ENCODE assay signal across 2 cellular contexts in the genomic region with DNA sequence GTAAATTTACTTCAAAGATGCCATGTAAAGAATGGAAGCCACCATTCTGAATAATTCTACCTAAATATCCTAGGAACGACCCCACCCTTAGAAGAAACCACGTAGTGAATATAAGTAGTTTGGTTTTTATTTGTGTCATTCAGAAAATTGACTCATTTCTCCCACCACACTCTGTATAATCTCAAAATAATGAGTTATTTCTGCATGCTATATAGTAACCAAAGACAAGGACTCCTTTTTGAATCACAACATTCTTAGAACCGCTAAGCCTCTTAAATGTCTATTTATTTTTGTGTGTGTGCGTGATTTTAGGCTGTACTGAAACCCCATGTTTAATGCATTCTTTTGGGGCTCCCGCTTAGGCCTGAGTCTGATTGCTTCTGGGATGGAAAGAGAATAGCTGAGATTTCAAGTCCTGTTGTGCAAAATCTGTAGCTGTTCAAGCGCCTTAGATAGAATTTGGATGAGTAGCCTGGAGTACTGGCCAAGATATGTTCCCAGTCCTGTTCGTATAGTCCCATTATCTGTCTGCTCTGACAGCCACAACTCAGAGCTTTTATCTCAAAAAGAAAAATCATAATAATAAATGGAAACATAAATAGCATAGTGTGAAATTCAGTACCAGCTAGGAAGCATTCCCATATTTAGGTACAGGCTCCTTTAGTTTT.
TF ChIP-seq lines count a peak whose summit lies in the region.

No MANE protein-coding gene starts in this region.

TF ChIP-seq in endothelial cell of umbilical vein, 7 proteins besides CTCF, POLR2A, EP300 and RAD21 (continued from another document):
- no peak for TF ChIP-seq MYC (IDR thresholded peaks at IDR 0.05; ENCODE audit: low read depth, low read length)
- no peak for TF ChIP-seq EZH2 (IDR thresholded peaks at IDR 0.05; ENCODE audit: borderline replicate concordance, low read depth, low read length, severe bottlenecking)
- no peak for TF ChIP-seq FOS (IDR thresholded peaks at IDR 0.05; ENCODE audit: borderline replicate concordance, insufficient read depth, low read length)

TF ChIP-seq in GM23338, 12 proteins besides CTCF, POLR2A, EP300 and RAD21 (continued from another document):
- TF ChIP-seq, protein P1, sequence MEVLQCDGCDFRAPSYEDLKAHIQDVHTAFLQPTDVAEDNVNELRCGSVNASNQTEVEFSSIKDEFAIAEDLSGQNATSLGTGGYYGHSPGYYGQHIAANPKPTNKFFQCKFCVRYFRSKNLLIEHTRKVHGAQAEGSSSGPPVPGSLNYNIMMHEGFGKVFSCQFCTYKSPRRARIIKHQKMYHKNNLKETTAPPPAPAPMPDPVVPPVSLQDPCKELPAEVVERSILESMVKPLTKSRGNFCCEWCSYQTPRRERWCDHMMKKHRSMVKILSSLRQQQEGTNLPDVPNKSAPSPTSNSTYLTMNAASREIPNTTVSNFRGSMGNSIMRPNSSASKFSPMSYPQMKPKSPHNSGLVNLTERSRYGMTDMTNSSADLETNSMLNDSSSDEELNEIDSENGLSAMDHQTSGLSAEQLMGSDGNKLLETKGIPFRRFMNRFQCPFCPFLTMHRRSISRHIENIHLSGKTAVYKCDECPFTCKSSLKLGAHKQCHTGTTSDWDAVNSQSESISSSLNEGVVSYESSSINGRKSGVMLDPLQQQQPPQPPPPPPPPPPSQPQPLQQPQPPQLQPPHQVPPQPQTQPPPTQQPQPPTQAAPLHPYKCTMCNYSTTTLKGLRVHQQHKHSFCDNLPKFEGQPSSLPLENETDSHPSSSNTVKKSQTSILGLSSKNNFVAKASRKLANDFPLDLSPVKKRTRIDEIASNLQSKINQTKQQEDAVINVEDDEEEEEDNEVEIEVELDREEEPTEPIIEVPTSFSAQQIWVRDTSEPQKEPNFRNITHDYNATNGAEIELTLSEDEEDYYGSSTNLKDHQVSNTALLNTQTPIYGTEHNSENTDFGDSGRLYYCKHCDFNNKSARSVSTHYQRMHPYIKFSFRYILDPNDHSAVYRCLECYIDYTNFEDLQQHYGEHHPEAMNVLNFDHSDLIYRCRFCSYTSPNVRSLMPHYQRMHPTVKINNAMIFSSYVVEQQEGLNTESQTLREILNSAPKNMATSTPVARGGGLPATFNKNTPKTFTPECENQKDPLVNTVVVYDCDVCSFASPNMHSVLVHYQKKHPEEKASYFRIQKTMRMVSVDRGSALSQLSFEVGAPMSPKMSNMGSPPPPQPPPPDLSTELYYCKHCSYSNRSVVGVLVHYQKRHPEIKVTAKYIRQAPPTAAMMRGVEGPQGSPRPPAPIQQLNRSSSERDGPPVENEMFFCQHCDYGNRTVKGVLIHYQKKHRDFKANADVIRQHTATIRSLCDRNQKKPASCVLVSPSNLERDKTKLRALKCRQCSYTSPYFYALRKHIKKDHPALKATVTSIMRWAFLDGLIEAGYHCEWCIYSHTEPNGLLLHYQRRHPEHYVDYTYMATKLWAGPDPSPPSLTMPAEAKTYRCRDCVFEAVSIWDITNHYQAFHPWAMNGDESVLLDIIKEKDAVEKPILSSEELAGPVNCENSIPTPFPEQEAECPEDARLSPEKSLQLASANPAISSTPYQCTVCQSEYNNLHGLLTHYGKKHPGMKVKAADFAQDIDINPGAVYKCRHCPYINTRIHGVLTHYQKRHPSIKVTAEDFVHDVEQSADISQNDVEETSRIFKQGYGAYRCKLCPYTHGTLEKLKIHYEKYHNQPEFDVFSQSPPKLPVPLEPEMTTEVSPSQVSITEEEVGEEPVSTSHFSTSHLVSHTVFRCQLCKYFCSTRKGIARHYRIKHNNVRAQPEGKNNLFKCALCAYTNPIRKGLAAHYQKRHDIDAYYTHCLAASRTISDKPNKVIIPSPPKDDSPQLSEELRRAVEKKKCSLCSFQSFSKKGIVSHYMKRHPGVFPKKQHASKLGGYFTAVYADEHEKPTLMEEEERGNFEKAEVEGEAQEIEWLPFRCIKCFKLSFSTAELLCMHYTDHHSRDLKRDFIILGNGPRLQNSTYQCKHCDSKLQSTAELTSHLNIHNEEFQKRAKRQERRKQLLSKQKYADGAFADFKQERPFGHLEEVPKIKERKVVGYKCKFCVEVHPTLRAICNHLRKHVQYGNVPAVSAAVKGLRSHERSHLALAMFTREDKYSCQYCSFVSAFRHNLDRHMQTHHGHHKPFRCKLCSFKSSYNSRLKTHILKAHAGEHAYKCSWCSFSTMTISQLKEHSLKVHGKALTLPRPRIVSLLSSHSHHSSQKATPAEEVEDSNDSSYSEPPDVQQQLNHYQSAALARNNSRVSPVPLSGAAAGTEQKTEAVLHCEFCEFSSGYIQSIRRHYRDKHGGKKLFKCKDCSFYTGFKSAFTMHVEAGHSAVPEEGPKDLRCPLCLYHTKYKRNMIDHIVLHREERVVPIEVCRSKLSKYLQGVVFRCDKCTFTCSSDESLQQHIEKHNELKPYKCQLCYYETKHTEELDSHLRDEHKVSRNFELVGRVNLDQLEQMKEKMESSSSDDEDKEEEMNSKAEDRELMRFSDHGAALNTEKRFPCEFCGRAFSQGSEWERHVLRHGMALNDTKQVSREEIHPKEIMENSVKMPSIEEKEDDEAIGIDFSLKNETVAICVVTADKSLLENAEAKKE (CRISPR knock-in tag; IDR thresholded peaks at IDR 0.05), result no peak
- TF ChIP-seq ZNF114 (CRISPR knock-in tag; IDR thresholded peaks at IDR 0.05) (no peak), JUNB (IDR thresholded peaks at IDR 0.05; ENCODE audit: unreplicated experiment) (no peak), CREB1 (CRISPR knock-in tag; IDR thresholded peaks at IDR 0.05; ENCODE audit: low read depth) (no peak), STAT1 (IDR thresholded peaks at IDR 0.05; ENCODE audit: unreplicated experiment) (no peak), NANOG (IDR thresholded peaks at IDR 0.05; ENCODE audit: borderline replicate concordance) (no peak), ZNF331 (CRISPR knock-in tag; IDR thresholded peaks at IDR 0.05; ENCODE audit: low read depth) (no peak)
- TF ChIP-seq, protein P2, sequence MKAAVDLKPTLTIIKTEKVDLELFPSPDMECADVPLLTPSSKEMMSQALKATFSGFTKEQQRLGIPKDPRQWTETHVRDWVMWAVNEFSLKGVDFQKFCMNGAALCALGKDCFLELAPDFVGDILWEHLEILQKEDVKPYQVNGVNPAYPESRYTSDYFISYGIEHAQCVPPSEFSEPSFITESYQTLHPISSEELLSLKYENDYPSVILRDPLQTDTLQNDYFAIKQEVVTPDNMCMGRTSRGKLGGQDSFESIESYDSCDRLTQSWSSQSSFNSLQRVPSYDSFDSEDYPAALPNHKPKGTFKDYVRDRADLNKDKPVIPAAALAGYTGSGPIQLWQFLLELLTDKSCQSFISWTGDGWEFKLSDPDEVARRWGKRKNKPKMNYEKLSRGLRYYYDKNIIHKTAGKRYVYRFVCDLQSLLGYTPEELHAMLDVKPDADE (IDR thresholded peaks at IDR 0.05), result no peak
